In the genomic region with DNA sequence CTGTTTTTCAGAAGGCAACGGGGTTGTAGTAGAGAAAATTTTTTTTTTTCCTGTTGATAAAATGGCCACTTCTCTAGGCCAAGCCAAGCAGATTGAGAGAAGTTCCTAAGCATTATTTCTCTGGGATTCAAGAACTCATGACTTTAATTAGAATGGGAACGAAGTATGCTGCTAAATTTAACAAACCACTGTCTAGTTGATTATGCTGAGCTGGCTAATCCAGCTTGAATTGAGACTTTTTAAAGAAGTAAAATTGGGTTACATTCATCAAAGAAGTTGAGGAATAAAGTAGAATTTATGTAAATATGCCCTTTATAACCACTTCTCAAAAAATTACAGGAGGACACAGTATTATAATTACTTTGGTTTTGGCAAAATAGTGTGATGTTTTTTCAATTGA, we compare ENCODE assay signal across 19 cellular contexts.
"Had no signal": no experiment of that assay in that cellular context is flagged by ENCODE, and none has a peak within 500 bp of the region (broad histone marks: within the 10 kb centered on the region; RNA-seq: fewer than 3 reads in every experiment).

No MANE protein-coding gene starts in this region.

- H3K9ac ChIP-seq: SK-N-SH had no signal

- H3K4me2 ChIP-seq: SK-N-SH had no signal

- H3K9me3 ChIP-seq: MG63, SK-N-SH had no signal

- DNase-seq: Karpas-422, KG1, MG63, NCI-H1092 treated with DMSO at 0.1 percent for 48 hours, NCI-H1436, NCI-H187, NCI-H2029, NCI-H2081 treated with DMSO at 0.1 percent for 48 hours, NCI-H2171, NCI-H226, NCI-H446, NCI-H510A, NCI-H69, NCI-H774, Right ventricle myocardium superior, RPMI8226, SK-N-SH, SW 1271 had no signal

- H3K36me3 ChIP-seq: MG63 had no signal

- FAIRE-seq: RCC 7860 had no signal

- H3K4me3 ChIP-seq: MG63 had no signal

- H3K27me3 ChIP-seq: MG63 had no signal
